ENCODE assay signal across 1 cellular context in genomic region chr1:94246692-94247145, GRCh38.
TF ChIP-seq lines count a peak whose summit lies in the region.

No MANE protein-coding gene starts in this region.

TF ChIP-seq in HEK293, 187 proteins besides CTCF, POLR2A, EP300 and RAD21 (continued from another document):
- TF ChIP-seq, protein P1, sequence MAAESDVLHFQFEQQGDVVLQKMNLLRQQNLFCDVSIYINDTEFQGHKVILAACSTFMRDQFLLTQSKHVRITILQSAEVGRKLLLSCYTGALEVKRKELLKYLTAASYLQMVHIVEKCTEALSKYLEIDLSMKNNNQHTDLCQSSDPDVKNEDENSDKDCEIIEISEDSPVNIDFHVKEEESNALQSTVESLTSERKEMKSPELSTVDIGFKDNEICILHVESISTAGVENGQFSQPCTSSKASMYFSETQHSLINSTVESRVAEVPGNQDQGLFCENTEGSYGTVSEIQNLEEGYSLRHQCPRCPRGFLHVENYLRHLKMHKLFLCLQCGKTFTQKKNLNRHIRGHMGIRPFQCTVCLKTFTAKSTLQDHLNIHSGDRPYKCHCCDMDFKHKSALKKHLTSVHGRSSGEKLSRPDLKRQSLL (tag by site-specific recombination; IDR thresholded peaks at IDR 0.05): no peak
- TF ChIP-seq ZNF792 (tag by site-specific recombination; IDR thresholded peaks at IDR 0.05): no peak
- peak; percentile 39; the same call in 1 of the 2 replicates for TF ChIP-seq WT1 (tag by site-specific recombination; IDR thresholded peaks at IDR 0.05)
- no peak for TF ChIP-seq ZNF530 (tag by site-specific recombination; IDR thresholded peaks at IDR 0.05; ENCODE audit: low read depth)
- TF ChIP-seq PATZ1 (tag by site-specific recombination; IDR thresholded peaks at IDR 0.05): 0 out of 2 replicates have a peak, but pooled peaks have one; percentile 36
- TF ChIP-seq ZBTB48 (tag by site-specific recombination; IDR thresholded peaks at IDR 0.05): peak; percentile 15; the same call in 1 of the 2 replicates
- TF ChIP-seq ZIC2 (tag by site-specific recombination; IDR thresholded peaks at IDR 0.05): peak; percentile 37; the same call in 1 of the 2 replicates
- TF ChIP-seq ZNF398 (tag by site-specific recombination; IDR thresholded peaks at IDR 0.05): peak; percentile 60
- TF ChIP-seq ZNF26 (tag by site-specific recombination; IDR thresholded peaks at IDR 0.05): no peak
- no peak for TF ChIP-seq ZNF214 (tag by site-specific recombination; IDR thresholded peaks at IDR 0.05; ENCODE audit: borderline replicate concordance)
- peak; percentile 66 for TF ChIP-seq SP3 (tag by site-specific recombination; IDR thresholded peaks at IDR 0.05)
- peak; percentile 63; the same call in 1 of the 2 replicates for TF ChIP-seq ZNF777 (tag by site-specific recombination; IDR thresholded peaks at IDR 0.05; ENCODE audit: borderline replicate concordance)
- TF ChIP-seq ZNF416 (tag by site-specific recombination; IDR thresholded peaks at IDR 0.05): no peak
- no peak for TF ChIP-seq ZNF626 (tag by site-specific recombination; IDR thresholded peaks at IDR 0.05)
- peak; percentile 31; the same call in 1 of the 2 replicates for TF ChIP-seq ZBTB17 (tag by site-specific recombination; IDR thresholded peaks at IDR 0.05)
- peak; percentile 87 for TF ChIP-seq PRDM10 (tag by site-specific recombination; IDR thresholded peaks at IDR 0.05)
- peak; percentile 58; the same call in 1 of the 2 replicates for TF ChIP-seq SP7 (tag by site-specific recombination; IDR thresholded peaks at IDR 0.05)
- no peak for TF ChIP-seq KLF8 (tag by site-specific recombination; IDR thresholded peaks at IDR 0.05)
- peak; percentile 58; the same call in 1 of the 2 replicates for TF ChIP-seq EGR2 (tag by site-specific recombination; IDR thresholded peaks at IDR 0.05; ENCODE audit: low read depth)
- TF ChIP-seq ZNF704 (tag by site-specific recombination; IDR thresholded peaks at IDR 0.05): no peak
- TF ChIP-seq ZNF138 (tag by site-specific recombination; IDR thresholded peaks at IDR 0.05; ENCODE audit: borderline replicate concordance): no peak
- TF ChIP-seq ZNF24 (tag by site-specific recombination; IDR thresholded peaks at IDR 0.05): no peak
- TF ChIP-seq ZNF596 (tag by site-specific recombination; IDR thresholded peaks at IDR 0.05): no peak
- TF ChIP-seq ZNF521 (tag by site-specific recombination; IDR thresholded peaks at IDR 0.05): no peak
- TF ChIP-seq ZNF366 (tag by site-specific recombination; conservative IDR thresholded peaks at IDR 0.05): peak; percentile 54
- no peak for TF ChIP-seq SALL2 (tag by site-specific recombination; IDR thresholded peaks at IDR 0.05; ENCODE audit: borderline replicate concordance)
- TF ChIP-seq ZNF157 (tag by site-specific recombination; IDR thresholded peaks at IDR 0.05): no peak
- peak; percentile 71 for TF ChIP-seq ZNF335 (tag by site-specific recombination; conservative IDR thresholded peaks at IDR 0.05)
- TF ChIP-seq, protein P2, sequence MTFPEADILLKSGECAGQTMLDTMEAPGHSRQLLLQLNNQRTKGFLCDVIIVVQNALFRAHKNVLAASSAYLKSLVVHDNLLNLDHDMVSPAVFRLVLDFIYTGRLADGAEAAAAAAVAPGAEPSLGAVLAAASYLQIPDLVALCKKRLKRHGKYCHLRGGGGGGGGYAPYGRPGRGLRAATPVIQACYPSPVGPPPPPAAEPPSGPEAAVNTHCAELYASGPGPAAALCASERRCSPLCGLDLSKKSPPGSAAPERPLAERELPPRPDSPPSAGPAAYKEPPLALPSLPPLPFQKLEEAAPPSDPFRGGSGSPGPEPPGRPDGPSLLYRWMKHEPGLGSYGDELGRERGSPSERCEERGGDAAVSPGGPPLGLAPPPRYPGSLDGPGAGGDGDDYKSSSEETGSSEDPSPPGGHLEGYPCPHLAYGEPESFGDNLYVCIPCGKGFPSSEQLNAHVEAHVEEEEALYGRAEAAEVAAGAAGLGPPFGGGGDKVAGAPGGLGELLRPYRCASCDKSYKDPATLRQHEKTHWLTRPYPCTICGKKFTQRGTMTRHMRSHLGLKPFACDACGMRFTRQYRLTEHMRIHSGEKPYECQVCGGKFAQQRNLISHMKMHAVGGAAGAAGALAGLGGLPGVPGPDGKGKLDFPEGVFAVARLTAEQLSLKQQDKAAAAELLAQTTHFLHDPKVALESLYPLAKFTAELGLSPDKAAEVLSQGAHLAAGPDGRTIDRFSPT (tag by site-specific recombination; IDR thresholded peaks at IDR 0.05): no peak
- no peak for TF ChIP-seq MZF1 (tag by site-specific recombination; IDR thresholded peaks at IDR 0.05; ENCODE audit: borderline replicate concordance)
- peak; percentile 46; the same call in 1 of the 2 replicates for TF ChIP-seq ZFHX2 (tag by site-specific recombination; conservative IDR thresholded peaks at IDR 0.05)
- no peak for TF ChIP-seq ZSCAN16 (tag by site-specific recombination; IDR thresholded peaks at IDR 0.05)
- 0 out of 2 replicates have a peak, but pooled peaks have one; percentile 46 for TF ChIP-seq GLIS2 (tag by site-specific recombination; IDR thresholded peaks at IDR 0.05)
- peak; percentile 25; the same call in 1 of the 2 replicates for TF ChIP-seq FEZF1 (tag by site-specific recombination; IDR thresholded peaks at IDR 0.05)
